ENCODE assay signal across 12 cellular contexts in genomic region chr22:45552017-45552411, GRCh38. TPM values are rescaled to one million over a fixed set of nuclear protein-coding genes. Genes with fewer than 3 reads are reported as not detected.
DNase-seq lines count a peak whose midpoint lies in the region; ATAC-seq and TF ChIP-seq lines count a peak whose summit lies in the region.
"Had no signal": no experiment of that assay in that cellular context is flagged by ENCODE, and none has a peak within 500 bp of the region (broad histone marks: within the 10 kb centered on the region; RNA-seq: fewer than 3 reads in every experiment).

No MANE protein-coding gene starts in this region.

- TF ChIP-seq CTCF in glutamatergic neuron (IDR thresholded peaks at IDR 0.05; ENCODE audit: partially characterized antibody, unreplicated experiment) (no peak), parathyroid adenoma (IDR thresholded peaks at IDR 0.05) (no peak)

- no peaks in the 10 kb centered on the region for H3K27me3 ChIP-seq in adipocyte (replicated peaks; ENCODE audit: control insufficient read depth, insufficient read depth, low read length)
- H3K27me3 ChIP-seq in parathyroid adenoma (ENCODE audit: control insufficient read depth, insufficient read depth, low read length), result no peaks in the 10 kb centered on the region

- 80% methylated on average over 12 of the region's 12 CpGs for WGBS in urinary bladder

- no peak overlapping the region for H3K4me3 Mint-ChIP-seq in glutamatergic neuron (ENCODE audit: unreplicated experiment)

- H3K9me3 Mint-ChIP-seq in glutamatergic neuron (ENCODE audit: unreplicated experiment), result peaks cover 10% of the 10 kb centered on the region
- H3K9me3 Mint-ChIP-seq: CD8-positive, alpha-beta memory T cell had no signal

- peaks cover 63% of the 10 kb centered on the region for H3K4me1 ChIP-seq in adipocyte (ENCODE audit: control insufficient read depth, insufficient read depth, low read length)
- peaks cover 18% of the 10 kb centered on the region for H3K4me1 ChIP-seq in parathyroid adenoma
- H3K4me1 ChIP-seq in urinary bladder (ENCODE audit: insufficient read depth), result no peaks in the 10 kb centered on the region

- H3K27ac Mint-ChIP-seq in glutamatergic neuron (ENCODE audit: unreplicated experiment), result peak overlapping the region; percentile 76

- H3K9me3 ChIP-seq in adipocyte (ENCODE audit: control insufficient read depth, low read length) (no peaks in the 10 kb centered on the region), parathyroid adenoma (ENCODE audit: control insufficient read depth, low read length) (no peaks in the 10 kb centered on the region)

- no peak for DNase-seq in adipocyte (ENCODE audit: low read depth)
- DNase-seq in glutamatergic neuron, result no peak
- no peak for DNase-seq in left colon
- DNase-seq in superior temporal gyrus (ENCODE audit: extremely low spot score), result no peak
- DNase-seq: activated CD4-positive, CD25-positive, alpha-beta regulatory T cell treated with anti-CD3 and anti-CD28 coated beads, Interleukin-2, amount 50 U/mL, for 72 hours; effector CD4-positive, alpha-beta T cell; GDM1; MM.1S had no signal

- intact Hi-C loops in left colon (cut with DNase I, micrococcal nuclease), result loop anchor here (5.0 to 10.0 kb wide), 3 partner anchors 107 to 287 kb away; no protein-coding TSS in a partner anchor

- peaks cover 3% of the 10 kb centered on the region for H3K27me3 Mint-ChIP-seq in glutamatergic neuron (ENCODE audit: unreplicated experiment)

- ATAC-seq in left colon (no peak), HG03045 (IDR thresholded peaks at IDR 0.05; ENCODE audit: unreplicated experiment) (no peak)

- H3K36me3 ChIP-seq in adipocyte (ENCODE audit: control insufficient read depth, insufficient read depth, low read length, severe bottlenecking) (peaks cover 14% of the 10 kb centered on the region), parathyroid adenoma (ENCODE audit: control insufficient read depth, insufficient read depth, low read length) (no peaks in the 10 kb centered on the region), urinary bladder (ENCODE audit: insufficient read depth) (no peaks in the 10 kb centered on the region)

- peak overlapping the region; percentile 74 for H3K27ac ChIP-seq in parathyroid adenoma
- peak overlapping the region; percentile 76 for H3K27ac ChIP-seq in urinary bladder (ENCODE audit: low read depth)

- H3K79me2 ChIP-seq in parathyroid adenoma, result peaks cover 2% of the 10 kb centered on the region

- no peak overlapping the region for H3K4me3 ChIP-seq in adipocyte (ENCODE audit: low read length)
- H3K4me3 ChIP-seq in parathyroid adenoma (ENCODE audit: low read depth, low read length), result no peak overlapping the region
- no peak overlapping the region for H3K4me3 ChIP-seq in urinary bladder (ENCODE audit: low read depth, low read length)

- peaks cover 13% of the 10 kb centered on the region for H3K4me1 Mint-ChIP-seq in glutamatergic neuron (ENCODE audit: low read depth, unreplicated experiment)

- no peaks in the 10 kb centered on the region for H3K36me3 Mint-ChIP-seq in glutamatergic neuron (ENCODE audit: unreplicated experiment)
- H3K36me3 Mint-ChIP-seq: CD8-positive, alpha-beta memory T cell had no signal

- H3K9ac ChIP-seq in adipocyte (ENCODE audit: low read length), result peak overlapping the region; percentile 75
- H3K9ac ChIP-seq in parathyroid adenoma, result no peak overlapping the region

- no peak overlapping the region for H3K4me2 ChIP-seq in parathyroid adenoma (ENCODE audit: low read length)

- no peak overlapping the region for H2AFZ ChIP-seq in parathyroid adenoma

RNA-seq across cellular contexts. Expression of gene FBLN1, which starts 49.3 kb away (rescaled TPM):
- total RNA-seq in glutamatergic neuron (ENCODE audit: unreplicated experiment) (184 TPM), urinary bladder (700 TPM), left colon (100 to 1,000 TPM in 1 of 2 donors, 10 to 100 TPM in 1; 51.8 to 114 TPM)
- 1,381 TPM for polyA plus RNA-seq in urinary bladder
- total RNA-seq: CD8-positive, alpha-beta memory T cell had no signal
- polyA plus RNA-seq: CD8-positive, alpha-beta memory T cell had no signal
